7 cellular contexts compared by ENCODE assay signal in the genomic region with DNA sequence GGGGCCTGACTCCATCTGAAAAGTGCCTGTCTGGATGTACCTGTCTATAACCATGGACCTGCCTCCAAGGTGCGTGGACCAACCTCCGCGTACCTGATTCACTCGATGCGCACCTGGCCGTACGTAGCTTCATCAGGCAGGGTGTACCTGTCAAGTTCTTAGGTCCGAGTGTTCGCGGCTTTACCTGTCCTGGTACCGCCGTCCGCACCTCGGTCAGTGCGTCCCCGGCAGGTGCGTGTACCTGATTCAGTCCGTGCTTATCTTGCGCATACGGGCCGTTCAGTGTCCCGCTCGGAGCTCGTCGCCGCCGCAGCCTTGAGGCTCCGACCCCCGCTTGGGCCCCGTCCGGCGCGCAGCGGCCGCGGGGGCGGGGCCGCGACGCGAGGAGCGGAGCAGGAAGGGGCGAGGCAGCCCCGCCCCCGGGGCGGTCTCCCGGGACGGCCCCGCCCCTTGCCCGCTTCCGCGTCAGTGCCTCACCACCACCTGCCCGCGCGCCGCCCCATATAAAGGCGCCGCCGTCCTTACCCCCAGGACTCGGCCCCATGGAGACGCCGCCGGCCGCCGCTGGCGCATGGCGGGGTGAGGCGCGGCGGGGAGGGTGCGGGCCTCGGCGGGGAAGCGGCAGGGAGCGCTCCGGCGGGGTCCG. TPM values are rescaled to one million over a fixed set of nuclear protein-coding genes. Genes with fewer than 3 reads are reported as not detected.
DNase-seq lines count a peak whose midpoint lies in the region; ATAC-seq and TF ChIP-seq lines count a peak whose summit lies in the region.

A gene (plus strand): TSS at position 530 of the 646 bp plus-strand sequence. CDS start 917 bp downstream, outside the sequence.

- no peak for TF ChIP-seq CTCF in VCaP (conservative IDR thresholded peaks at IDR 0.05)
- no peak for TF ChIP-seq CTCF in MCF 10A (IDR thresholded peaks at IDR 0.05; ENCODE audit: unreplicated experiment)

- peaks cover 26% of the 10 kb centered on the region for H3K27me3 ChIP-seq in iPS-20b (ENCODE audit: insufficient read depth, low read length)

- TF ChIP-seq POLR2A in GM18505 (IDR thresholded peaks at IDR 0.05; ENCODE audit: borderline replicate concordance, extremely low read depth, insufficient read depth, insufficient read length), result peak; percentile 99

- H3K4me3 ChIP-seq in iPS-20b (ENCODE audit: low read length), result peak within 1 kb of the TSS; percentile 80
- peak within 1 kb of the TSS; percentile 70 to 92 (median 84) for H3K4me3 ChIP-seq in skin epidermis

- H3K36me3 ChIP-seq in iPS-20b (ENCODE audit: insufficient read depth, low read depth, low read length), result peaks cover 25% of the 10 kb centered on the region

- H3K36me3 Mint-ChIP-seq in MCF 10A (ENCODE audit: insufficient read depth, unreplicated experiment), result peaks cover 42% of the 10 kb centered on the region

- ATAC-seq in GM18505 (IDR thresholded peaks at IDR 0.05; ENCODE audit: unreplicated experiment) (peak; percentile 60), HG02970 (IDR thresholded peaks at IDR 0.05; ENCODE audit: low FRiP score, unreplicated experiment) (peak; percentile 64)

- peaks cover 49% of the 10 kb centered on the region for H3K4me1 Mint-ChIP-seq in MCF 10A (ENCODE audit: insufficient read depth, unreplicated experiment)

- peak within 1 kb of the TSS; percentile 79; the same call in 1 of the 2 replicates for H3K9ac ChIP-seq in iPS-20b (ENCODE audit: low read depth, low read length)

- BruUV-seq in MCF 10A (replicated peaks; lab: Mats Ljungman, UMichigan), result no TSS peak

- no peaks in the 10 kb centered on the region for H3K27me3 Mint-ChIP-seq in MCF 10A (ENCODE audit: insufficient read depth, unreplicated experiment)

- H3K27ac ChIP-seq in VCaP, result peak within 1 kb of the TSS; percentile 99
- peak within 1 kb of the TSS; percentile 50 for H3K27ac ChIP-seq in iPS-20b (ENCODE audit: low read length)
- peak within 1 kb of the TSS; percentile 85 to 99 (median 97) for H3K27ac ChIP-seq in skin epidermis

- POLR2A ChIA-PET in MCF 10A (lab: Yijun Ruan, JAX), result interaction anchor here (0.6 to 10.2 kb wide), 20 partner anchors 9 to 1536 kb away, joined by 3 to 159 read pairs (median 5); a partner anchor contains a TSS

- intact Hi-C loops in MCF 10A (cut with micrococcal nuclease), result loop anchor here (2.0 to 10.0 kb wide), 4 partner anchors 19 to 331 kb away; a partner anchor contains a TSS

- peak; percentile 71 for DNase-seq in NCI-H2171 (lab: John Stamatoyannopoulos, UW)
- DNase-seq in MCF 10A (ENCODE audit: unreplicated experiment), result peak; percentile 93

- H3K9me3 Mint-ChIP-seq in MCF 10A (ENCODE audit: unreplicated experiment), result no peaks in the 10 kb centered on the region

- H3K9me3 ChIP-seq in iPS-20b (ENCODE audit: insufficient read depth, low read depth, low read length), result no peaks in the 10 kb centered on the region

- H3K4me3 Mint-ChIP-seq in MCF 10A (ENCODE audit: unreplicated experiment), result peak within 1 kb of the TSS; percentile 89

- peaks cover 38% of the 10 kb centered on the region for H3K4me1 ChIP-seq in iPS-20b (ENCODE audit: insufficient read depth, low read length)

- CTCF ChIA-PET in MCF 10A (lab: Yijun Ruan, JAX), result interaction anchor here (0.7 to 10.4 kb wide), 6 partner anchors 14 to 41 kb away, joined by 3 to 144 read pairs (median 8); a partner anchor contains a TSS

- peak within 1 kb of the TSS; percentile 94 for H3K27ac Mint-ChIP-seq in MCF 10A (ENCODE audit: low read depth, unreplicated experiment)

RNA-seq across cellular contexts. Expression of the gene that starts here (rescaled TPM):
- 37.2 and 51.4 TPM in 2 replicates for total RNA-seq in MCF 10A (2022)

Comparison
In these comparisons a context has a peak if more than half of its experiments do, and no peak if none do; other contexts are left out.
1. Peak in every context shown above with its lines: DNase-seq, ATAC-seq, H3K4me3 ChIP-seq and H3K27ac ChIP-seq.